ENCODE assay signal across 1 cellular context in genomic region chr12:74537707-74538385, GRCh38.
TF ChIP-seq lines count a peak whose summit lies in the region.

TSS of gene ATXN7L3B (plus strand) at chr12:74537835. CDS start at chr12:74538113, 278 bp downstream.

TF ChIP-seq in K562, 482 proteins besides CTCF, POLR2A, EP300 and RAD21 (continued from another document and continues in another):
- TF ChIP-seq KDM4B (IDR thresholded peaks at IDR 0.05; ENCODE audit: borderline replicate concordance in 2 of 2, low read depth in 1 of 2): peak in 1 of 2 experiments; percentile 60; a peak in 1 of 4 replicates
- no peak for TF ChIP-seq SNIP1 (IDR thresholded peaks at IDR 0.05; ENCODE audit: low read depth)
- no peak for TF ChIP-seq FOXO4 (CRISPR knock-in tag; IDR thresholded peaks at IDR 0.05)
- no peak for TF ChIP-seq PYGO2 (tag; IDR thresholded peaks at IDR 0.05)
- TF ChIP-seq DEAF1 (CRISPR knock-in tag; IDR thresholded peaks at IDR 0.05): no peak
- TF ChIP-seq SRF (CRISPR knock-in tag; IDR thresholded peaks at IDR 0.05): no peak
- no peak for TF ChIP-seq POU5F1 (IDR thresholded peaks at IDR 0.05; ENCODE audit: borderline replicate concordance, low read depth, low read length, partially characterized antibody)
- no peak for TF ChIP-seq SRSF7 (optimal IDR thresholded peaks at IDR 0.05; ENCODE audit: low read depth, low read length)
- TF ChIP-seq PHB2 (IDR thresholded peaks at IDR 0.05; ENCODE audit: low read depth): no peak
- TF ChIP-seq BCL6 (CRISPR knock-in tag; IDR thresholded peaks at IDR 0.05): no peak
- TF ChIP-seq FOXA1 (IDR thresholded peaks at IDR 0.05; ENCODE audit: borderline replicate concordance): no peak
- TF ChIP-seq GABPB1 (CRISPR knock-in tag; IDR thresholded peaks at IDR 0.05): peak; percentile 59; the same call in 1 of the 2 replicates
- TF ChIP-seq SMAD2 (IDR thresholded peaks at IDR 0.05; ENCODE audit: low read depth, low read length): no peak
- no peak for TF ChIP-seq TFE3 (CRISPR knock-in tag; IDR thresholded peaks at IDR 0.05)
- TF ChIP-seq SETDB1 (IDR thresholded peaks at IDR 0.05; ENCODE audit: low read length): no peak
- no peak for TF ChIP-seq ADNP (tag; IDR thresholded peaks at IDR 0.05)
- TF ChIP-seq ZNF445 (CRISPR knock-in tag; IDR thresholded peaks at IDR 0.05; ENCODE audit: low read depth): no peak
- no peak for TF ChIP-seq ZNF518B (CRISPR knock-in tag; IDR thresholded peaks at IDR 0.05)
- no peak for TF ChIP-seq ARID2 (IDR thresholded peaks at IDR 0.05)
- TF ChIP-seq HMBOX1 (IDR thresholded peaks at IDR 0.05): no peak
- TF ChIP-seq HDAC8 (tag; IDR thresholded peaks at IDR 0.05): no peak
- TF ChIP-seq ZNF696 (CRISPR knock-in tag; conservative IDR thresholded peaks at IDR 0.05): no peak
- TF ChIP-seq ZNF586 (CRISPR knock-in tag; conservative IDR thresholded peaks at IDR 0.05): no peak
- no peak for TF ChIP-seq ZKSCAN1 (IDR thresholded peaks at IDR 0.05; ENCODE audit: low read depth, low read length)
- TF ChIP-seq SP2 (IDR thresholded peaks at IDR 0.05; ENCODE audit: extremely low read depth, low read depth, low read length, poor library complexity, severe bottlenecking): no peak
- TF ChIP-seq NFIX (CRISPR knock-in tag; IDR thresholded peaks at IDR 0.05; ENCODE audit: low read depth): no peak
- TF ChIP-seq RERE (CRISPR knock-in tag; IDR thresholded peaks at IDR 0.05; ENCODE audit: borderline replicate concordance): no peak
- TF ChIP-seq ZNF165 (CRISPR knock-in tag; IDR thresholded peaks at IDR 0.05; ENCODE audit: borderline replicate concordance): no peak
- TF ChIP-seq TAF1 (IDR thresholded peaks at IDR 0.05; ENCODE audit: control insufficient read depth, extremely low read depth, insufficient read depth, low read length, severe bottlenecking): peak; percentile 81
- TF ChIP-seq ZNF134 (CRISPR knock-in tag; conservative IDR thresholded peaks at IDR 0.05): no peak
- peak; percentile 64; the same call in 1 of the 2 replicates for TF ChIP-seq MBD2 (IDR thresholded peaks at IDR 0.05; ENCODE audit: borderline replicate concordance, low read depth)
- no peak for TF ChIP-seq RBM22 (IDR thresholded peaks at IDR 0.05; ENCODE audit: low read depth, low read length, poor library complexity, severe bottlenecking)
- no peak for TF ChIP-seq SMARCA5 (IDR thresholded peaks at IDR 0.05)
- TF ChIP-seq FOXJ2 (tag; IDR thresholded peaks at IDR 0.05): peak; percentile 91
- peak; percentile 40; the same call in 1 of the 2 replicates for TF ChIP-seq ERF (CRISPR knock-in tag; IDR thresholded peaks at IDR 0.05)
- no peak for TF ChIP-seq CBX5 (IDR thresholded peaks at IDR 0.05; ENCODE audit: borderline replicate concordance, low read depth)
- TF ChIP-seq RBM15 (IDR thresholded peaks at IDR 0.05; ENCODE audit: insufficient read depth, low read length): no peak
- TF ChIP-seq ZNF143 (CRISPR knock-in tag; IDR thresholded peaks at IDR 0.05): no peak
- TF ChIP-seq ZBTB9 (CRISPR knock-in tag; IDR thresholded peaks at IDR 0.05): no peak
- no peak for TF ChIP-seq XRCC5 (IDR thresholded peaks at IDR 0.05; ENCODE audit: low read depth, low read length)
- no peak for TF ChIP-seq RBM39 (optimal IDR thresholded peaks at IDR 0.05; ENCODE audit: low read depth, low read length)
- no peak; a peak in 1 of 4 replicates for TF ChIP-seq TEAD1 (CRISPR knock-in tag; IDR thresholded peaks at IDR 0.05)
- TF ChIP-seq TEAD2 (tag; IDR thresholded peaks at IDR 0.05): no peak
- peak; percentile 87 for TF ChIP-seq SUPT5H (IDR thresholded peaks at IDR 0.05)
- TF ChIP-seq NELFE (IDR thresholded peaks at IDR 0.05; ENCODE audit: insufficient read depth, insufficient read length): no peak
- no peak for TF ChIP-seq NFYB (IDR thresholded peaks at IDR 0.05; ENCODE audit: extremely low read depth, insufficient read length)
- TF ChIP-seq ZC3H8 (IDR thresholded peaks at IDR 0.05): no peak
- no peak for TF ChIP-seq ZNF699 (CRISPR knock-in tag; IDR thresholded peaks at IDR 0.05; ENCODE audit: insufficient replicate concordance)
- no peak for TF ChIP-seq ZNF212 (CRISPR knock-in tag; IDR thresholded peaks at IDR 0.05)
- no peak for TF ChIP-seq ZBTB5 (IDR thresholded peaks at IDR 0.05)
- TF ChIP-seq ZNF175 (CRISPR knock-in tag; IDR thresholded peaks at IDR 0.05; ENCODE audit: low read depth): 0 out of 2 replicates have a peak, but pooled peaks have one; percentile 29
- peak; percentile 74; the same call in 1 of the 2 replicates for TF ChIP-seq SPI1 (IDR thresholded peaks at IDR 0.05; ENCODE audit: borderline replicate concordance, low read depth, low read length)
